In the genomic region with DNA sequence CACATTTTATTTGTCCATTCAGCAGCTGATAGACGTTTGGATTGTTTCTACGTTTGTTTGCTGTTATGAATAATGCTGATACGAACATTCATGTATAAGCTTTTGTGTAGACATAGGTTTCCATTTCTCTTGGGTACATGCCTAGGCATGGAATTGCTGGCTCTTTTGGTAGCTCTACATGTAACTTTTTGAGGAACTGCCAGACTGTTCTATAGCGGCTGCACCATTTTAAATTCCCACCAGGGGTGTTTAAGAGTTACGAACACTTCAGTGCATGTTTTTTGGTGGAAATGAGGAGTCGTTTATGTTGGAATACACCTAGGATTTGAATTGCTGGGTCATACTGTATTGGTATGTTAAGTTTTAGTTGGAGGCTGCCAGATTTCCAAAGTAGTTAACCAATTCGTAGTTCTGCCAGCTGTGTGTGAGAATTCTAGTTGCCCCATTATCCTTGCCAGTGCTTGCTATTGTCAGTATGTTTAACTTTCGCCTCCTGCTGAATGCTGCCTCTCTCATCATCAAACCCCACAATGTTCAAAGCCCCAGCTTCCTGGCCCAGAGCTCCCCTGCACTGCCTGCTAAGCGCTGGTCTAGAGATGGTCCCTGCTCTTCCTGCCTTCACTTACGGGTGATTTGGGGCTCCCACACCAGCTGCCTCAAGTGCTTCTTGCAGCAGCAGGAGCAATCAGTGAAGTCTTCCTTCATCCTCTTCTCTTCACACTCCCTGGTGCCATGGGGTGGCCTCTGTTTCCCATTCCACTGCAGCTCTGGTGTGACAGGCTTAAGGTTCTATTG, we compare ENCODE assay signal across 11 cellular contexts.
DNase-seq lines count a peak whose midpoint lies in the region; ATAC-seq lines count a peak whose summit lies in the region.
"Had no signal": no experiment of that assay in that cellular context is flagged by ENCODE, and none has a peak within 500 bp of the region (broad histone marks: within the 10 kb centered on the region; RNA-seq: fewer than 3 reads in every experiment).

No MANE protein-coding gene starts in this region.

- H3K27ac Mint-ChIP-seq in activated naive CD4-positive, alpha-beta T cell treated with anti-CD3 and anti-CD28 coated beads for 36 hours, result peak overlapping the region; percentile 13

- intact Hi-C loops in activated naive CD4-positive, alpha-beta T cell treated with anti-CD3 and anti-CD28 coated beads for 36 hours (cut with micrococcal nuclease), result loop anchor here (2.0 to 5.0 kb wide), 3 partner anchors 79 to 100 kb away; no protein-coding TSS in a partner anchor

- no peaks in the 10 kb centered on the region for H3K36me3 ChIP-seq in SK-N-MC (ENCODE audit: insufficient read depth, low read length)
- H3K36me3 ChIP-seq in stomach smooth muscle (ENCODE audit: control insufficient read depth in 2 of 2, insufficient read depth in 2 of 2, low read length in 2 of 2), result no peaks in the 10 kb centered on the region

- H3K9me3 ChIP-seq in SK-N-MC (ENCODE audit: low read depth, low read length), result no peaks in the 10 kb centered on the region
- H3K9me3 ChIP-seq in stomach smooth muscle (ENCODE audit: control insufficient read depth in 2 of 2, low read length in 2 of 2), result no peaks in the 10 kb centered on the region

- no peaks in the 10 kb centered on the region for H3K27me3 ChIP-seq in stomach smooth muscle (ENCODE audit: control insufficient read depth in 1 of 2, insufficient read depth in 2 of 2, low read length in 2 of 2)

- H3K9me3 Mint-ChIP-seq in activated naive CD4-positive, alpha-beta T cell treated with anti-CD3 and anti-CD28 coated beads for 36 hours, result no peaks in the 10 kb centered on the region

- ATAC-seq in esophagus mucosa (peak; percentile 56), GM18867 (IDR thresholded peaks at IDR 0.05; ENCODE audit: unreplicated experiment) (no peak)

- H3K9ac ChIP-seq in SK-N-MC (ENCODE audit: insufficient read length) (no peak overlapping the region), stomach smooth muscle (ENCODE audit: low read length in 2 of 2) (no peak overlapping the region)

- H3K36me3 Mint-ChIP-seq in activated naive CD4-positive, alpha-beta T cell treated with anti-CD3 and anti-CD28 coated beads for 36 hours (ENCODE audit: low read depth), result no peaks in the 10 kb centered on the region

- H3K27ac ChIP-seq in SK-N-MC (peak overlapping the region; percentile 17; the same call in 1 of the 2 replicates), stomach smooth muscle (ENCODE audit: low read length) (peak overlapping the region; percentile 49)

- H3K4me3 ChIP-seq in SK-N-MC (no peak overlapping the region), stomach smooth muscle (ENCODE audit: low read length in 2 of 2) (no peak overlapping the region)

- H3K4me1 Mint-ChIP-seq in activated naive CD4-positive, alpha-beta T cell treated with anti-CD3 and anti-CD28 coated beads for 36 hours (ENCODE audit: low read depth), result peaks cover 46% of the 10 kb centered on the region

- CTCF ChIA-PET in activated naive CD4-positive, alpha-beta T cell treated with anti-CD3 and anti-CD28 coated beads for 36 hours (lab: Charles Lee), result interaction anchor here (0.6 to 3.5 kb wide), 6 partner anchors 22 to 98 kb away, joined by 3 to 20 read pairs (median 3); no protein-coding TSS in a partner anchor

- H3K27me3 Mint-ChIP-seq in activated naive CD4-positive, alpha-beta T cell treated with anti-CD3 and anti-CD28 coated beads for 36 hours (ENCODE audit: low read depth), result no peaks in the 10 kb centered on the region

- peaks cover 69% of the 10 kb centered on the region for H3K4me1 ChIP-seq in stomach smooth muscle (ENCODE audit: control insufficient read depth, insufficient read depth, low read length)

- DNase-seq in activated naive CD4-positive, alpha-beta T cell treated with anti-CD3 and anti-CD28 coated beads for 36 hours, result no peak
- DNase-seq in activated naive CD4-positive, alpha-beta T cell treated with anti-CD3 and anti-CD28 coated beads, Interleukin-2, amount 50 U/mL, for 16 hours, result no peak
- DNase-seq in SK-N-MC (ENCODE audit: low read depth, low spot score) (no peak), NCI-H82 treated with DMSO at 0.1 percent for 48 hours (lab: John Stamatoyannopoulos, UW; ENCODE audit: unreplicated experiment) (no peak), globus pallidus (ENCODE audit: low spot score) (no peak)
- DNase-seq: dermis blood vessel endothelial cell, mammary epithelial cell, NCI-H510A had no signal

- H3K4me3 Mint-ChIP-seq in activated naive CD4-positive, alpha-beta T cell treated with anti-CD3 and anti-CD28 coated beads for 36 hours, result no peak overlapping the region
